In genomic region chr7:106218546-106218945, GRCh38 we compare ENCODE assay signal across 28 cellular contexts.
DNase-seq lines count a peak whose midpoint lies in the region; ATAC-seq and TF ChIP-seq lines count a peak whose summit lies in the region.
"Had no signal": no experiment of that assay in that cellular context is flagged by ENCODE, and none has a peak within 500 bp of the region (broad histone marks: within the 10 kb centered on the region; RNA-seq: fewer than 3 reads in every experiment).

No MANE protein-coding gene starts in this region.

- H3K4me1 ChIP-seq in SK-N-SH (ENCODE audit: control insufficient read depth in 1 of 2, insufficient read depth in 2 of 2, low read depth in 1 of 2, low read length in 1 of 2) = peaks cover 7 to 15% of the 10 kb centered on the region in 2 experiments; a peak in 3 of 4 replicates
- H3K4me1 ChIP-seq in esophagus squamous epithelium = peaks cover 13 to 65% (median 31%) of the 10 kb centered on the region in 3 donors
- H3K4me1 ChIP-seq in right cardiac atrium (ENCODE audit: control insufficient read depth, insufficient read depth, low read length) = peaks cover 15% of the 10 kb centered on the region
- H3K4me1 ChIP-seq in subcutaneous abdominal adipose tissue (ENCODE audit: control insufficient read depth in 5 of 5, insufficient read depth in 5 of 5, low read length in 5 of 5) = peaks cover 4 to 52% (median 31%) of the 10 kb centered on the region in 5 donors

- H4K20me1 ChIP-seq in SK-N-SH (ENCODE audit: insufficient read depth) = no peaks in the 10 kb centered on the region

- H3K9me3 ChIP-seq in SK-N-SH (no peaks in the 10 kb centered on the region), esophagus squamous epithelium (no peaks in the 10 kb centered on the region), right cardiac atrium (ENCODE audit: control insufficient read depth, low read length) (no peaks in the 10 kb centered on the region), subcutaneous abdominal adipose tissue (ENCODE audit: control insufficient read depth in 5 of 5, low read length in 5 of 5) (no peaks in the 10 kb centered on the region)
- H3K9me3 ChIP-seq: tibial artery had no signal

- H3K27ac ChIP-seq in SK-N-SH (ENCODE audit: low read depth in 2 of 2, low read length in 1 of 2) = no peak overlapping the region
- H3K27ac ChIP-seq in esophagus squamous epithelium = peak overlapping the region in 3 of 4 donors; percentile 79 to 88 (median 83)
- H3K27ac ChIP-seq in right cardiac atrium (ENCODE audit: low read length) = peak overlapping the region; percentile 39
- peak overlapping the region; percentile 95 for H3K27ac ChIP-seq in subcutaneous abdominal adipose tissue (ENCODE audit: low read depth, low read length)

- WGBS in SK-N-SH (ENCODE audit: low lambda C conversion rate) = 96% methylated on average over 3 of the region's 3 CpGs
- WGBS in esophagus squamous epithelium, 2 donors = 60 to 91% methylated on average over 3 of the region's 3 CpGs
- 69% methylated on average over 3 of the region's 3 CpGs for WGBS in right cardiac atrium

- H3K27me3 ChIP-seq in SK-N-SH (ENCODE audit: insufficient read depth) = no peaks in the 10 kb centered on the region
- H3K27me3 ChIP-seq in esophagus squamous epithelium = no peaks in the 10 kb centered on the region
- no peaks in the 10 kb centered on the region for H3K27me3 ChIP-seq in right cardiac atrium (ENCODE audit: control insufficient read depth, insufficient read depth)
- H3K27me3 ChIP-seq in subcutaneous abdominal adipose tissue (ENCODE audit: control insufficient read depth in 5 of 5, insufficient read depth in 4 of 5, low read length in 5 of 5) = no peaks in the 10 kb centered on the region
- H3K27me3 ChIP-seq: tibial artery had no signal

- no peak for TF ChIP-seq POLR2A in esophagus squamous epithelium (IDR thresholded peaks at IDR 0.05)

- CTCF ChIA-PET in SK-N-SH (lab: Yijun Ruan, JAX) = interaction anchor here (1.2 to 4.4 kb wide), 2 partner anchors 16 to 42 kb away, joined by 6 to 22 read pairs; no protein-coding TSS in a partner anchor

- no peak overlapping the region for H3K4me2 ChIP-seq in SK-N-SH
- H3K4me2 ChIP-seq: smooth muscle cell had no signal

- no peak for TF ChIP-seq RAD21 in SK-N-SH (IDR thresholded peaks at IDR 0.05; ENCODE audit: low read length)

- no peak for TF ChIP-seq CTCF in SK-N-SH (IDR thresholded peaks at IDR 0.05)
- no peak for TF ChIP-seq CTCF in esophagus squamous epithelium (IDR thresholded peaks at IDR 0.05)

- ATAC-seq in SK-N-SH treated with all-trans-retinoic acid at 6 μM for 48 hours (no peak), right cardiac atrium (peak; percentile 1 to 12)
- ATAC-seq: activated CD4-positive, CD25-positive, alpha-beta regulatory T cell treated with anti-CD3 and anti-CD28 coated beads, Interleukin-2, amount 50 U/mL, for 24 hours; activated T-cell treated with anti-CD3 and anti-CD28 coated beads, Interleukin-2, amount 50 U/mL, for 72 hours; HCT116; left colon had no signal

- H3K36me3 ChIP-seq in SK-N-SH (replicated peaks in 1 of 2; ENCODE audit: control insufficient read depth in 1 of 2, insufficient read depth in 2 of 2, low read length in 1 of 2) = no peaks in the 10 kb centered on the region
- H3K36me3 ChIP-seq in esophagus squamous epithelium = no peaks in the 10 kb centered on the region
- no peaks in the 10 kb centered on the region for H3K36me3 ChIP-seq in subcutaneous abdominal adipose tissue (ENCODE audit: control insufficient read depth in 5 of 5, insufficient read depth in 5 of 5, low read length in 5 of 5)
- H3K36me3 ChIP-seq: tibial artery had no signal

- no peak overlapping the region for H2AFZ ChIP-seq in SK-N-SH (ENCODE audit: low read depth)
- H2AFZ ChIP-seq: parathyroid adenoma had no signal

- H3K9ac ChIP-seq in SK-N-SH (no peak overlapping the region), subcutaneous abdominal adipose tissue (ENCODE audit: low read length in 5 of 5) (peak overlapping the region in 1 of 5 donors; percentile 20)
- H3K9ac ChIP-seq: parathyroid adenoma had no signal

- POLR2A ChIA-PET in SK-N-SH (lab: Yijun Ruan, JAX) = no interaction called here

- H3F3A ChIP-seq in SK-N-SH (replicated peaks; ENCODE audit: insufficient read depth) = peaks cover 21% of the 10 kb centered on the region

- intact Hi-C loops in esophagus squamous epithelium (cut with DNase I) = no loop called here
- intact Hi-C loops in right cardiac atrium (cut with DNase I) = no loop called here

- no peaks in the 10 kb centered on the region for H3K79me2 ChIP-seq in SK-N-SH (ENCODE audit: insufficient read depth)
- H3K79me2 ChIP-seq: parathyroid adenoma had no signal

- TF ChIP-seq EP300 in SK-N-SH (IDR thresholded peaks at IDR 0.05; ENCODE audit: borderline replicate concordance in 1 of 2, low read depth in 1 of 2, low read length in 1 of 2) = no peak

- DNase-seq in SK-N-SH (no peak), esophagus squamous epithelium (lab: John Stamatoyannopoulos, UW) (no peak), right cardiac atrium (peak in 2 of 3 donors; percentile 32 to 50), glomerular visceral epithelial cell (ENCODE audit: extremely low spot score) (no peak), GM03348 (ENCODE audit: low spot score) (no peak), SKM-1 (lab: John Stamatoyannopoulos, UW; ENCODE audit: unreplicated experiment) (no peak)
- DNase-seq: activated CD8-positive, alpha-beta memory T cell treated with anti-CD3 and anti-CD28 coated beads for 24 hours; activated naive CD4-positive, alpha-beta T cell treated with anti-CD3 and anti-CD28 coated beads for 36 hours; activated T-cell treated with anti-CD3 and anti-CD28 coated beads, Interleukin-2, amount 50 U/mL, for 72 hours; AML-193; central memory CD4-positive, alpha-beta T cell; erythroblast; GF-D8; head of caudate nucleus; left colon; NCI-H1930; NCI-H2227 treated with DMSO at 0.1 percent for 48 hours; nephron progenitor cell; SHP77; stimulated activated CD4-positive, alpha-beta T cell treated with anti-CD3 and anti-CD28 coated beads, Interleukin-2, amount 100 ng/mL, for 48 hours; stimulated activated naive CD4-positive, alpha-beta T cell; tibial artery had no signal

- no peaks in the 10 kb centered on the region for H3K9me2 ChIP-seq in SK-N-SH

- H3K4me3 ChIP-seq in SK-N-SH (ENCODE audit: low read depth in 2 of 2, low read length in 1 of 2) (no peak overlapping the region), esophagus squamous epithelium (no peak overlapping the region), right cardiac atrium (ENCODE audit: low read length) (no peak overlapping the region), subcutaneous abdominal adipose tissue (ENCODE audit: low read depth in 1 of 5, low read length in 5 of 5) (no peak overlapping the region)
- H3K4me3 ChIP-seq: smooth muscle cell, tibial artery had no signal

TF ChIP-seq in SK-N-SH, 30 proteins besides CTCF, POLR2A, EP300 and RAD21:
- TF ChIP-seq NRF1 (IDR thresholded peaks at IDR 0.05; ENCODE audit: low read depth, low read length) (no peak), TCF12 (IDR thresholded peaks at IDR 0.05) (0 out of 2 replicates have a peak, but pooled peaks have one; percentile 20)
TF ChIP-seq in SK-N-SH: peak in this region for 1.

TF ChIP-seq in SK-N-SH treated with all-trans-retinoic acid at 6 μM for 48 hours, 23 proteins besides CTCF, POLR2A, EP300 and RAD21 (continues in another document):
- TF ChIP-seq TSHZ2 (CRISPR knock-in tag; IDR thresholded peaks at IDR 0.05) (no peak), ZNF70 (CRISPR knock-in tag; IDR thresholded peaks at IDR 0.05) (no peak), ZNF565 (CRISPR knock-in tag; conservative IDR thresholded peaks at IDR 0.05; ENCODE audit: low read depth) (no peak), PPARA (CRISPR knock-in tag; IDR thresholded peaks at IDR 0.05; ENCODE audit: borderline replicate concordance) (no peak), GLIS3 (CRISPR knock-in tag; IDR thresholded peaks at IDR 0.05) (no peak), POU6F1 (CRISPR knock-in tag; IDR thresholded peaks at IDR 0.05; ENCODE audit: borderline replicate concordance, low read depth) (no peak), SNAI2 (CRISPR knock-in tag; IDR thresholded peaks at IDR 0.05) (no peak), CSDC2 (CRISPR knock-in tag; IDR thresholded peaks at IDR 0.05) (no peak)

Comparison
In these comparisons a context has a peak if more than half of its experiments do, and no peak if none do; other contexts are left out.
1. DNase-seq: peak in right cardiac atrium (2 of 3); none in SK-N-SH (single experiment), esophagus squamous epithelium (single experiment), glomerular visceral epithelial cell (single experiment), GM03348 (single experiment) and SKM-1 (single experiment).
2. H3K27ac ChIP-seq: peak in esophagus squamous epithelium (3 of 4), right cardiac atrium (single experiment) and subcutaneous abdominal adipose tissue (single experiment); none in SK-N-SH (0 of 2).